ENCODE assay signal across 25 cellular contexts in genomic region chr7:120799147-120799546, GRCh38. TPM values are rescaled to one million over a fixed set of nuclear protein-coding genes. Genes with fewer than 3 reads are reported as not detected.
"Had no signal": no experiment of that assay in that cellular context is flagged by ENCODE, and none has a peak within 500 bp of the region (broad histone marks: within the 10 kb centered on the region; RNA-seq: fewer than 3 reads in every experiment).

No MANE protein-coding gene starts in this region.

- H3K36me3 ChIP-seq: SJSA1 had no signal

- H3K9me3 ChIP-seq: SJSA1 had no signal

- H3K9ac ChIP-seq: KMS-11 had no signal

- H3K27ac ChIP-seq: KMS-11, SJSA1, SK-N-MC had no signal

- H3K4me3 ChIP-seq: SJSA1, SK-N-MC had no signal

- DNase-seq: IMR-90, Kasumi-1, MV-4-11, NCI-H1048, NCI-H1105, NCI-H1436 treated with DMSO at 0.1 percent for 48 hours, NCI-H1694, NCI-H187 treated with DMSO at 0.1 percent for 48 hours, NCI-H2029 treated with DMSO at 0.1 percent for 48 hours, NCI-H2107, NCI-H2171 treated with DMSO at 0.1 percent for 48 hours, NCI-H345, NCI-H446 treated with DMSO at 0.1 percent for 48 hours, NCI-H510A treated with DMSO at 0.1 percent for 48 hours, NCI-H526, NCI-H748 treated with DMSO at 0.1 percent for 48 hours, Right ventricle myocardium superior, RPMI8226, SIG-M5, T-helper 2 cell had no signal

- H3K4me2 ChIP-seq: KMS-11 had no signal

- H3K4me1 ChIP-seq: SJSA1 had no signal

RNA-seq across cellular contexts. Expression of gene TSPAN12, which starts 58.8 kb away (rescaled TPM):
- total RNA-seq: MCF 10A; T-helper 1 cell treated with Interleukin-12 subunit alpha and Interleukin-12 subunit beta and Interleukin-4 antibody, amounts not matched to agents 30 ng/mL and 1 ng/mL, for 36 hours had no signal
